9 cellular contexts compared by ENCODE assay signal in genomic region chr9:109251080-109251775, GRCh38.
A peak's percentile ranks its signal among the peaks of the same experiment; 100 is the strongest.
DNase-seq lines count a peak whose midpoint lies in the region; TF ChIP-seq lines count a peak whose summit lies in the region.
"Had no signal": no experiment of that assay in that cellular context is flagged by ENCODE, and none has a peak within 500 bp of the region (broad histone marks: within the 10 kb centered on the region; RNA-seq: fewer than 3 reads in every experiment).

No MANE protein-coding gene starts in this region.

- no peak for TF ChIP-seq CTCF in choroid plexus epithelial cell (conservative IDR thresholded peaks at IDR 0.05; ENCODE audit: low read depth, low read length)

- in situ Hi-C loops in GM23248 (cut with MboI), result no loop called here

- H2AFZ ChIP-seq in GM23248, result no peak overlapping the region

- DNase-seq in GM23248, result peak; percentile 61
- DNase-seq in NCI-H226, result peak; percentile 48
- peak; percentile 74 for DNase-seq in choroid plexus epithelial cell (ENCODE audit: low read depth)
- peak; percentile 26 for DNase-seq in non-pigmented ciliary epithelial cell (ENCODE audit: low read depth)
- no peak for DNase-seq in NCI-H524 treated with DMSO at 0.1 percent for 48 hours (lab: John Stamatoyannopoulos, UW)
- DNase-seq in dedifferentiated amniotic fluid mesenchymal stem cell (ENCODE audit: extremely low spot score), result no peak
- no peak for DNase-seq in GOT3 (lab: John Stamatoyannopoulos, UW)
- no peak for DNase-seq in GM19238 (ENCODE audit: insufficient read length, low spot score)
- DNase-seq: activated CD4-positive, alpha-beta T cell treated with anti-CD3 and anti-CD28 coated beads, Interleukin-2, amount 10 ng/mL, durations not matched to agents 24 days and 14 days had no signal

- H3K9me2 ChIP-seq in GM23248 (ENCODE audit: insufficient read depth), result no peaks in the 10 kb centered on the region

- no peaks in the 10 kb centered on the region for H4K20me1 ChIP-seq in GM23248 (ENCODE audit: insufficient read depth)

- H3K27me3 ChIP-seq in GM23248 (replicated peaks; ENCODE audit: insufficient read depth), result no peaks in the 10 kb centered on the region

- 90 to 91% methylated on average over 10 of the region's 10 CpGs for WGBS in GM23248 (ENCODE audit: low coverage in 1 of 2, low lambda C conversion rate in 2 of 2, missing lambda C conversion rate in 2 of 2), 2 experiments

- H3F3A ChIP-seq in GM23248 (ENCODE audit: insufficient read depth), result peaks cover 36% of the 10 kb centered on the region

- peaks cover 40% of the 10 kb centered on the region for H3K4me1 ChIP-seq in GM23248 (ENCODE audit: insufficient read depth)

- H3K36me3 ChIP-seq in GM23248 (ENCODE audit: low read depth), result no peaks in the 10 kb centered on the region

- H3K4me3 ChIP-seq in GM23248 (no peak overlapping the region), choroid plexus epithelial cell (ENCODE audit: low read depth, low read length) (no peak overlapping the region)

- H3K9me3 ChIP-seq in GM23248 (ENCODE audit: low read depth), result no peaks in the 10 kb centered on the region

- H3K9ac ChIP-seq in GM23248, result no peak overlapping the region

- H3K79me2 ChIP-seq in GM23248 (ENCODE audit: insufficient read depth), result no peaks in the 10 kb centered on the region

- peak overlapping the region; percentile 29 for H3K4me2 ChIP-seq in GM23248 (ENCODE audit: unreplicated experiment)

- H3K27ac ChIP-seq in GM23248, result no peak overlapping the region

Comparison
In these comparisons a context has a peak if more than half of its experiments do, and no peak if none do; other contexts are left out.
1. DNase-seq: peak in GM23248 (single experiment), NCI-H226 (single experiment), choroid plexus epithelial cell (single experiment) and non-pigmented ciliary epithelial cell (single experiment); none in NCI-H524 treated with DMSO at 0.1 percent for 48 hours (single experiment), dedifferentiated amniotic fluid mesenchymal stem cell (single experiment), GOT3 (single experiment) and GM19238 (single experiment).